22 cellular contexts compared by ENCODE assay signal in genomic region chr1:2021550-2021949, GRCh38. TPM values are rescaled to one million over a fixed set of nuclear protein-coding genes. Genes with fewer than 3 reads are reported as not detected.
A peak's percentile ranks its signal among the peaks of the same experiment; 100 is the strongest.
DNase-seq lines count a peak whose midpoint lies in the region; ATAC-seq and TF ChIP-seq lines count a peak whose summit lies in the region.
"Had no signal": no experiment of that assay in that cellular context is flagged by ENCODE, and none has a peak within 500 bp of the region (broad histone marks: within the 10 kb centered on the region; RNA-seq: fewer than 3 reads in every experiment).

No MANE protein-coding gene starts in this region.

- no peak overlapping the region for H3K27ac Mint-ChIP-seq in Caco-2 (ENCODE audit: unreplicated experiment)
- H3K27ac Mint-ChIP-seq: CD14-positive monocyte had no signal

- no peak for TF ChIP-seq CTCF in BE2C (IDR thresholded peaks at IDR 0.05; ENCODE audit: low read depth, low read length)
- no peak for TF ChIP-seq CTCF in Caco-2 (IDR thresholded peaks at IDR 0.05; ENCODE audit: insufficient read depth in 1 of 2, low read depth in 1 of 2, low read length in 1 of 2, severe bottlenecking in 1 of 2, unreplicated experiment in 1 of 2)

- peaks cover 17% of the 10 kb centered on the region for H3K27me3 Mint-ChIP-seq in Caco-2 (ENCODE audit: insufficient read depth, unreplicated experiment)

- no TSS peak for BruUV-seq in Caco-2 (replicated peaks; lab: Mats Ljungman, UMichigan)

- H3K4me1 ChIP-seq in BE2C, result no peaks in the 10 kb centered on the region
- H3K4me1 ChIP-seq in Caco-2, result no peaks in the 10 kb centered on the region

- H3K36me3 ChIP-seq in BE2C (no peaks in the 10 kb centered on the region), Caco-2 (ENCODE audit: control insufficient read depth, insufficient read depth, low read length) (no peaks in the 10 kb centered on the region)

- no peaks in the 10 kb centered on the region for H3K9me3 ChIP-seq in BE2C
- no peaks in the 10 kb centered on the region for H3K9me3 ChIP-seq in Caco-2
- H3K9me3 ChIP-seq: SK-N-SH had no signal

- H3K27me3 ChIP-seq in BE2C (peaks cover 96% of the 10 kb centered on the region), Caco-2 (replicated peaks; ENCODE audit: control insufficient read depth, insufficient read depth, low read length) (no peaks in the 10 kb centered on the region; the same call in none of the 2 replicates)

- no peak for TF ChIP-seq POLR2A in GM18505 (IDR thresholded peaks at IDR 0.05; ENCODE audit: borderline replicate concordance, extremely low read depth, insufficient read depth, insufficient read length)

- no peaks in the 10 kb centered on the region for H3K9me3 Mint-ChIP-seq in Caco-2 (ENCODE audit: unreplicated experiment)

- peak; percentile 38 for DNase-seq in DMS 273 (lab: John Stamatoyannopoulos, UW; ENCODE audit: unreplicated experiment)
- no peak for DNase-seq in DMS 273 treated with DMSO at 0.1 percent for 48 hours (lab: John Stamatoyannopoulos, UW)
- DNase-seq in cerebellar cortex (ENCODE audit: low spot score), result peak; percentile 58
- DNase-seq in nucleus accumbens (lab: John Stamatoyannopoulos, UW), result peak in 41 of 56 donors; percentile 8 to 88 (median 53)
- DNase-seq in BE2C, result no peak
- DNase-seq in Caco-2, result no peak
- DNase-seq: ACHN, DMS79 treated with DMSO at 0.1 percent for 48 hours, MV-4-11, NCI-H1105 treated with DMSO at 0.1 percent for 48 hours, NCI-H2029 treated with DMSO at 0.1 percent for 48 hours, NCI-H446, NCI-H69, PC-9, RPMI8226, SIG-M5, SK-N-SH had no signal

- ATAC-seq in GM21526 (IDR thresholded peaks at IDR 0.05; ENCODE audit: low FRiP score, unreplicated experiment) (no peak), GM18505 (IDR thresholded peaks at IDR 0.05; ENCODE audit: unreplicated experiment) (no peak)
- ATAC-seq: GM12878 had no signal

- CTCF ChIA-PET in Caco-2 (lab: Charles Lee), result no interaction called here

- H3K4me3 ChIP-seq in BE2C (ENCODE audit: low read depth, low read length) (no peak overlapping the region), Caco-2 (ENCODE audit: low read depth, low read length) (no peak overlapping the region)
- H3K4me3 ChIP-seq: GM12878, PC-9 had no signal

- H3K36me3 Mint-ChIP-seq in Caco-2 (ENCODE audit: insufficient read depth, unreplicated experiment), result no peaks in the 10 kb centered on the region

- H3K4me3 Mint-ChIP-seq in Caco-2 (ENCODE audit: unreplicated experiment), result no peak overlapping the region
- H3K4me3 Mint-ChIP-seq: IgD-negative memory B cell had no signal

- POLR2A ChIA-PET in Caco-2 (lab: Charles Lee), result no interaction called here

- no peaks in the 10 kb centered on the region for H3K4me1 Mint-ChIP-seq in Caco-2 (ENCODE audit: low read depth, unreplicated experiment)

- intact Hi-C loops in Caco-2 (cut with micrococcal nuclease; ENCODE audit: unreplicated experiment), result no loop called here

RNA-seq across cellular contexts. Expression of gene GABRD, which starts 2.4 kb away (rescaled TPM):
- not detected for polyA plus RNA-seq in BE2C (2012; ENCODE audit: insufficient read depth, insufficient read length, low read depth)
- 0.16 and 0.34 TPM in 2 replicates for total RNA-seq in Caco-2 (2022)
- total RNA-seq: GM12878, PC-9 had no signal
- polyA plus RNA-seq: CD14-positive monocyte, GM12878, IgD-negative memory B cell had no signal

RNA-seq across cellular contexts. Expression of gene CFAP74, which starts 18.0 kb away (rescaled TPM):
- 0.23 TPM for polyA plus RNA-seq in BE2C (2012; ENCODE audit: insufficient read depth, insufficient read length, low read depth)
- total RNA-seq in Caco-2 (2022), result not detected in 2 replicates
- total RNA-seq: GM12878 had no signal
- polyA plus RNA-seq: CD14-positive monocyte, IgD-negative memory B cell, SK-N-SH had no signal

RNA-seq across cellular contexts. Expression of gene PRKCZ, which starts 28.7 kb away (rescaled TPM):
- 22.6 TPM for polyA plus RNA-seq in BE2C (2012; ENCODE audit: insufficient read depth, insufficient read length, low read depth)
- 45.9 and 48.7 TPM in 2 replicates for total RNA-seq in Caco-2 (2022)

Comparison
In these comparisons a context has a peak if more than half of its experiments do, and no peak if none do; other contexts are left out.
1. DNase-seq: peak in DMS 273 (single experiment), cerebellar cortex (single experiment) and nucleus accumbens (41 of 56); none in DMS 273 treated with DMSO at 0.1 percent for 48 hours (single experiment), BE2C (single experiment) and Caco-2 (0 of 2).